10 cellular contexts compared by ENCODE assay signal in the genomic region with DNA sequence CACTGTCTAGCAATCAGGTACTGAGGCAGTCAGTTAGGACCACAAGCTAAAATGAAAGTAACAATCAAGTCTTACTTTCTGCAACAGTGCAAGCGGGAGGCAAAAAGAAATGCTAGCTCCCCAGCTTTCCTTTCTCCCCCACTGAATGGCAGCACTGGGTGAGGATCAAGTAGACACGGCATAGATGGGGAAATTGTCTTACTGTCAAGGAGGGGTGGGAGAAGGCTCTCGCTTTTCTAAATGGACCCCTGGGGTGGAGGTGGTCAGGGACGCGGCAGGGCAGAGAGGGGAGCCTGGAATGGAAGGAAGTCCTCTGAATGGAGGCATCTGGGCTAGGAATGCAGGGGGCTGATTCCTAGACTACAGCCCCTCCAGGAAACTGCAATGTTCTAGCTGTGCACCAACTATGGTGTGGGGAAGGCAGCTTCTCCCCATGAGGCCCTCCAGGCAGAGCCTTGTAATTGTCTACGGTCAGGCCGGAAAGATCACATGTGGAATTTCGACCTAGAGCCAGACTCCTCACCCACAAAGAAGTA. TPM values are rescaled to one million over a fixed set of nuclear protein-coding genes. Genes with fewer than 3 reads are reported as not detected.
DNase-seq lines count a peak whose midpoint lies in the region; ATAC-seq and TF ChIP-seq lines count a peak whose summit lies in the region.
"Had no signal": no experiment of that assay in that cellular context is flagged by ENCODE, and none has a peak within 500 bp of the region (broad histone marks: within the 10 kb centered on the region; RNA-seq: fewer than 3 reads in every experiment).

No MANE protein-coding gene starts in this region.

- CTCF ChIA-PET in activated CD4-positive, alpha-beta memory T cell treated with anti-CD3 and anti-CD28 coated beads, Interleukin-2, amount 10 ng/mL, durations not matched to agents 7 days and 5 days (lab: Charles Lee) = interaction anchor here (1.6 kb wide), 1 partner anchor 480 kb away, joined by 6 read pairs; the partner anchor contains the start of gene GORASP2

- no peak overlapping the region for H3K9ac ChIP-seq in smooth muscle cell (ENCODE audit: low read depth)

- H3K36me3 ChIP-seq in smooth muscle cell (ENCODE audit: low read depth) = no peaks in the 10 kb centered on the region
- H3K36me3 ChIP-seq: ovary had no signal

- H3K36me3 Mint-ChIP-seq in T-helper 2 cell treated with Interferon-gamma antibody and Interleukin-4, amounts not matched to agents 5 μg/mL and 100 μg/mL, for 36 hours (ENCODE audit: low read depth) = peaks cover 14% of the 10 kb centered on the region
- peaks cover 12% of the 10 kb centered on the region for H3K36me3 Mint-ChIP-seq in activated CD4-positive, alpha-beta memory T cell treated with anti-CD3 and anti-CD28 coated beads, Interleukin-2, amount 10 ng/mL, durations not matched to agents 7 days and 5 days (ENCODE audit: low read depth)

- H3K4me2 ChIP-seq in smooth muscle cell = peak overlapping the region; percentile 60

- peaks cover 4% of the 10 kb centered on the region for H3K9me3 Mint-ChIP-seq in T-helper 2 cell treated with Interferon-gamma antibody and Interleukin-4, amounts not matched to agents 5 μg/mL and 100 μg/mL, for 36 hours
- no peaks in the 10 kb centered on the region for H3K9me3 Mint-ChIP-seq in activated CD4-positive, alpha-beta memory T cell treated with anti-CD3 and anti-CD28 coated beads, Interleukin-2, amount 10 ng/mL, durations not matched to agents 7 days and 5 days

- peak overlapping the region; percentile 42 for H3K27ac ChIP-seq in smooth muscle cell (ENCODE audit: low read depth)
- H3K27ac ChIP-seq: ovary, testis had no signal

- WGBS in smooth muscle cell (ENCODE audit: low lambda C conversion rate) = 43% methylated on average over 8 of the region's 8 CpGs

- no peak overlapping the region for H3K4me3 ChIP-seq in smooth muscle cell
- H3K4me3 ChIP-seq: ovary, testis had no signal

- peaks cover 45% of the 10 kb centered on the region for H3K4me1 Mint-ChIP-seq in T-helper 2 cell treated with Interferon-gamma antibody and Interleukin-4, amounts not matched to agents 5 μg/mL and 100 μg/mL, for 36 hours (ENCODE audit: low read depth)
- H3K4me1 Mint-ChIP-seq in activated CD4-positive, alpha-beta memory T cell treated with anti-CD3 and anti-CD28 coated beads, Interleukin-2, amount 10 ng/mL, durations not matched to agents 7 days and 5 days = peaks cover 19% of the 10 kb centered on the region

- intact Hi-C loops in left colon (cut with DNase I, micrococcal nuclease) = no loop called here

- H3F3A ChIP-seq in smooth muscle cell (ENCODE audit: low read depth) = no peaks in the 10 kb centered on the region

- ATAC-seq in left colon = no peak

- H2AFZ ChIP-seq in smooth muscle cell (ENCODE audit: low read depth) = no peak overlapping the region

- peaks cover 16% of the 10 kb centered on the region for H3K4me1 ChIP-seq in smooth muscle cell (ENCODE audit: low read depth)
- H3K4me1 ChIP-seq: testis had no signal

- no peaks in the 10 kb centered on the region for H4K20me1 ChIP-seq in smooth muscle cell (ENCODE audit: low read depth)

- TF ChIP-seq CTCF in smooth muscle cell (IDR thresholded peaks at IDR 0.05; ENCODE audit: borderline replicate concordance, insufficient read depth, poor library complexity, severe bottlenecking) = no peak

- H3K27me3 ChIP-seq in smooth muscle cell (ENCODE audit: low read depth) = no peaks in the 10 kb centered on the region
- H3K27me3 ChIP-seq: ovary, testis had no signal

- peak overlapping the region; percentile 44 for H3K4me3 Mint-ChIP-seq in T-helper 2 cell treated with Interferon-gamma antibody and Interleukin-4, amounts not matched to agents 5 μg/mL and 100 μg/mL, for 36 hours
- H3K4me3 Mint-ChIP-seq in activated CD4-positive, alpha-beta memory T cell treated with anti-CD3 and anti-CD28 coated beads, Interleukin-2, amount 10 ng/mL, durations not matched to agents 7 days and 5 days = peak overlapping the region; percentile 45

- peak overlapping the region; percentile 47 for H3K27ac Mint-ChIP-seq in T-helper 2 cell treated with Interferon-gamma antibody and Interleukin-4, amounts not matched to agents 5 μg/mL and 100 μg/mL, for 36 hours
- no peak overlapping the region for H3K27ac Mint-ChIP-seq in activated CD4-positive, alpha-beta memory T cell treated with anti-CD3 and anti-CD28 coated beads, Interleukin-2, amount 10 ng/mL, durations not matched to agents 7 days and 5 days

- POLR2A ChIA-PET in activated CD4-positive, alpha-beta memory T cell treated with anti-CD3 and anti-CD28 coated beads, Interleukin-2, amount 10 ng/mL, durations not matched to agents 7 days and 5 days (lab: Charles Lee) = no interaction called here

- no peaks in the 10 kb centered on the region for H3K9me3 ChIP-seq in smooth muscle cell (replicated peaks; ENCODE audit: low read depth)
- H3K9me3 ChIP-seq: ovary, testis had no signal

- no peak for DNase-seq in T-helper 2 cell treated with Interferon-gamma antibody and Interleukin-4, amounts not matched to agents 5 μg/mL and 100 μg/mL, for 36 hours (ENCODE audit: low spot score)
- DNase-seq in T-helper 2 cell (no peak), foreskin melanocyte (peak; percentile 37), smooth muscle cell (lab: John Stamatoyannopoulos, UW; ENCODE audit: unreplicated experiment) (no peak), NCI-H446 treated with DMSO at 0.1 percent for 48 hours (lab: John Stamatoyannopoulos, UW) (no peak), left colon (no peak)
- no peak for DNase-seq in activated CD4-positive, alpha-beta memory T cell treated with anti-CD3 and anti-CD28 coated beads, Interleukin-2, amount 10 ng/mL, durations not matched to agents 7 days and 5 days
- no peak for DNase-seq in activated effector memory CD4-positive, alpha-beta T cell treated with anti-CD3 and anti-CD28 coated beads, Interleukin-2, amount 50 U/mL, for 16 hours
- DNase-seq: ovary, testis had no signal

- no peaks in the 10 kb centered on the region for H3K27me3 Mint-ChIP-seq in T-helper 2 cell treated with Interferon-gamma antibody and Interleukin-4, amounts not matched to agents 5 μg/mL and 100 μg/mL, for 36 hours (ENCODE audit: low read depth)
- H3K27me3 Mint-ChIP-seq in activated CD4-positive, alpha-beta memory T cell treated with anti-CD3 and anti-CD28 coated beads, Interleukin-2, amount 10 ng/mL, durations not matched to agents 7 days and 5 days = no peaks in the 10 kb centered on the region

- peaks cover 10% of the 10 kb centered on the region for H3K79me2 ChIP-seq in smooth muscle cell (ENCODE audit: low read depth)

RNA-seq across cellular contexts. Expression of gene METTL8, which starts 24.3 kb away (rescaled TPM):
- total RNA-seq in activated CD4-positive, alpha-beta memory T cell treated with anti-CD3 and anti-CD28 coated beads, Interleukin-2, amount 10 ng/mL, durations not matched to agents 7 days and 5 days = 10 to 100 TPM; 13.6 to 20.0 TPM
- total RNA-seq in smooth muscle cell (26.8 and 29.2 TPM in 2 replicates), left colon (10 to 100 TPM; 17.0 to 18.0 TPM)
- 14.5 and 20.9 TPM in 2 replicates for polyA plus RNA-seq in smooth muscle cell

RNA-seq across cellular contexts. Expression of gene DCAF17, which starts 24.5 kb away (rescaled TPM):
- total RNA-seq in activated CD4-positive, alpha-beta memory T cell treated with anti-CD3 and anti-CD28 coated beads, Interleukin-2, amount 10 ng/mL, durations not matched to agents 7 days and 5 days = 10 to 100 TPM; 12.8 to 14.8 TPM
- total RNA-seq in smooth muscle cell (16.0 and 17.2 TPM in 2 replicates), left colon (10 to 100 TPM; 10.7 to 15.6 TPM)
- 4.3 TPM in 2 replicates for polyA plus RNA-seq in smooth muscle cell
